8 cellular contexts compared by ENCODE assay signal in the genomic region with DNA sequence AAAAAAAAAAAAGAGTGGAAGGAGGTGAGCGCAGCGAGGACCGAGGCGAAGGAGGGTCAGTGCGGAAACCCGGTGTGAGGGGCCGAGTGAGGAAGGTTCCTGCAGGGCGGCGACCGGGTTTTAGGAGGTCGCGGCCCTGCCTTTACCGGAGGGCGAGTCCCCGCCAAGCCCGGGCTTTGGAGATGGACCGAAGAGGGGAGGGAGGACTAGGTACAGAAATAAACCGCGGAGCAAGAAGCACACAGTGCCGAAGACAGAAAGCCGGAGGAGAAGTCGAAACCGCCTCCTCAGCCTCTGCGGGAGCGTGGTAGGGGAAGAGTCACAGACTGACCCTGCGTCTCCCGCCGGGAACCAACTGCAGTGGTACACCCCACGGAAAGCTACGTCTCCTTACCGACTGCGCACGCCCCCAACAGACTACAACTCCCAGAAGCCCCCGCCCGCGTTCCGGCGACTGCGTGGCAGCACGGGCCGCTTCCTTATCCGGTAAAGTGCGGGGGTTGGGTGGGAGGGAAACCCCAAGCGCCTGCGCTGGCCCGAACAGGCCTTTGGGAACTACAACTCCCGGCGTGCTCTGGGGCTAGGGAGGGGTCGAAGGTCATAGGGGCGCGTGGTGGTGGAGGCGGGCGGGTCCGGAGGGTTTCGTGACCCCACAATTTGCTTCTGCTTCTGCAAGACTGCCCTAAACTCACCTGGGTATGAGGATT. TPM values are rescaled to one million over a fixed set of nuclear protein-coding genes. Genes with fewer than 3 reads are reported as not detected.
DNase-seq lines count a peak whose midpoint lies in the region; ATAC-seq and TF ChIP-seq lines count a peak whose summit lies in the region.

A gene (minus strand): TSS at position 365 of the 707 bp plus-strand sequence. CDS start 380 bp downstream, outside the sequence.

- no peaks in the 10 kb centered on the region for H3K27me3 ChIP-seq in smooth muscle cell (ENCODE audit: low read depth)

- peak within 1 kb of the TSS; percentile 45 for H3K9ac ChIP-seq in smooth muscle cell (ENCODE audit: low read depth)

- H3K36me3 ChIP-seq in smooth muscle cell (ENCODE audit: low read depth): no peaks in the 10 kb centered on the region

- peak; percentile 86 for DNase-seq in AG09309 (ENCODE audit: low read depth)
- DNase-seq in NCI-H226: peak; percentile 92
- peak; percentile 97 for DNase-seq in WTC11 (ENCODE audit: low spot score)
- peak; percentile 97 to 98 for DNase-seq in cardiac fibroblast (ENCODE audit: low read depth in 2 of 2)
- peak; percentile 90 to 92 (median 90) for DNase-seq in immature natural killer cell
- peak; percentile 89 for DNase-seq in smooth muscle cell (lab: John Stamatoyannopoulos, UW; ENCODE audit: unreplicated experiment)

- peaks cover 13% of the 10 kb centered on the region for H3K4me1 ChIP-seq in smooth muscle cell (ENCODE audit: low read depth)

- H2AFZ ChIP-seq in smooth muscle cell (ENCODE audit: low read depth): peak within 1 kb of the TSS; percentile 97

- H3F3A ChIP-seq in smooth muscle cell (ENCODE audit: low read depth): no peaks in the 10 kb centered on the region

- peak within 1 kb of the TSS; percentile 89 for H3K4me2 ChIP-seq in smooth muscle cell

- H3K36me3 Mint-ChIP-seq in WTC11: peaks cover 30% of the 10 kb centered on the region
- peaks cover 0 to 7% (median 6%) of the 10 kb centered on the region in 3 donors for H3K36me3 Mint-ChIP-seq in immature natural killer cell

- TF ChIP-seq CTCF in AG09309 (IDR thresholded peaks at IDR 0.05; ENCODE audit: control insufficient read depth, insufficient read depth, low read depth, low read length, missing control alignments) (no peak), WTC11 (IDR thresholded peaks at IDR 0.05) (no peak), cardiac fibroblast (IDR thresholded peaks at IDR 0.05; ENCODE audit: low read depth, low read length) (no peak), smooth muscle cell (IDR thresholded peaks at IDR 0.05; ENCODE audit: borderline replicate concordance, insufficient read depth, poor library complexity, severe bottlenecking) (no peak)

- no peaks in the 10 kb centered on the region for H3K9me3 ChIP-seq in smooth muscle cell (replicated peaks; ENCODE audit: low read depth)

- peak within 1 kb of the TSS; percentile 46 for H3K27ac ChIP-seq in smooth muscle cell (ENCODE audit: low read depth)

- H3K9me3 Mint-ChIP-seq in WTC11 (peaks cover 16% of the 10 kb centered on the region), immature natural killer cell (no peaks in the 10 kb centered on the region)

- H3K4me1 Mint-ChIP-seq in WTC11: peaks cover 23% of the 10 kb centered on the region
- peaks cover 23 to 24% of the 10 kb centered on the region in 2 donors for H3K4me1 Mint-ChIP-seq in immature natural killer cell

- ATAC-seq in GM19023 (IDR thresholded peaks at IDR 0.05; ENCODE audit: unreplicated experiment): peak; percentile 98
- peak; percentile 98 for ATAC-seq in HG03196 (IDR thresholded peaks at IDR 0.05; ENCODE audit: unreplicated experiment)
- peak; percentile 94 for ATAC-seq in WTC11

- H3K79me2 ChIP-seq in smooth muscle cell (ENCODE audit: low read depth): peaks cover 36% of the 10 kb centered on the region

- H3K4me3 Mint-ChIP-seq in WTC11 (peak within 1 kb of the TSS; percentile 88), immature natural killer cell (peak within 1 kb of the TSS; percentile 89 to 99 (median 95))

- POLR2A ChIA-PET in WTC11 (lab: Charles Lee): interaction anchor here (0.7 to 1.1 kb wide), 2 partner anchors 13 to 40 kb away, joined by 3 to 4 read pairs; no protein-coding TSS in a partner anchor

- WGBS in smooth muscle cell (ENCODE audit: low lambda C conversion rate): under 1% methylated on average over 46 of the region's 55 CpGs

- H3K27me3 Mint-ChIP-seq in WTC11 (ENCODE audit: low read depth): peaks cover 3% of the 10 kb centered on the region; the same call in 1 of the 2 replicates
- H3K27me3 Mint-ChIP-seq in immature natural killer cell (ENCODE audit: low read depth in 3 of 3): peaks cover 0 to 4% (median 4%) of the 10 kb centered on the region in 3 donors

- H4K20me1 ChIP-seq in smooth muscle cell (ENCODE audit: low read depth): peaks cover 10% of the 10 kb centered on the region

- peak within 1 kb of the TSS; percentile 92 for H3K27ac Mint-ChIP-seq in WTC11
- peak within 1 kb of the TSS; percentile 53 to 92 (median 89) for H3K27ac Mint-ChIP-seq in immature natural killer cell

- CTCF ChIA-PET in WTC11 (lab: Charles Lee): interaction anchor here (1.8 kb wide), 1 partner anchor 77 kb away, joined by 14 read pairs; a partner anchor contains a TSS

- H3K4me3 ChIP-seq in AG09309 (ENCODE audit: control insufficient read depth, low read depth, low read length) (peak within 1 kb of the TSS; percentile 68), cardiac fibroblast (replicated peaks in 1 of 2; ENCODE audit: low read depth in 2 of 2, low read length in 2 of 2) (peak within 1 kb of the TSS; percentile 88 to 94), smooth muscle cell (peak within 1 kb of the TSS; percentile 69)

TF ChIP-seq in WTC11, 78 proteins besides CTCF, POLR2A, EP300 and RAD21 (continues in another document):
- TF ChIP-seq, protein P1, sequence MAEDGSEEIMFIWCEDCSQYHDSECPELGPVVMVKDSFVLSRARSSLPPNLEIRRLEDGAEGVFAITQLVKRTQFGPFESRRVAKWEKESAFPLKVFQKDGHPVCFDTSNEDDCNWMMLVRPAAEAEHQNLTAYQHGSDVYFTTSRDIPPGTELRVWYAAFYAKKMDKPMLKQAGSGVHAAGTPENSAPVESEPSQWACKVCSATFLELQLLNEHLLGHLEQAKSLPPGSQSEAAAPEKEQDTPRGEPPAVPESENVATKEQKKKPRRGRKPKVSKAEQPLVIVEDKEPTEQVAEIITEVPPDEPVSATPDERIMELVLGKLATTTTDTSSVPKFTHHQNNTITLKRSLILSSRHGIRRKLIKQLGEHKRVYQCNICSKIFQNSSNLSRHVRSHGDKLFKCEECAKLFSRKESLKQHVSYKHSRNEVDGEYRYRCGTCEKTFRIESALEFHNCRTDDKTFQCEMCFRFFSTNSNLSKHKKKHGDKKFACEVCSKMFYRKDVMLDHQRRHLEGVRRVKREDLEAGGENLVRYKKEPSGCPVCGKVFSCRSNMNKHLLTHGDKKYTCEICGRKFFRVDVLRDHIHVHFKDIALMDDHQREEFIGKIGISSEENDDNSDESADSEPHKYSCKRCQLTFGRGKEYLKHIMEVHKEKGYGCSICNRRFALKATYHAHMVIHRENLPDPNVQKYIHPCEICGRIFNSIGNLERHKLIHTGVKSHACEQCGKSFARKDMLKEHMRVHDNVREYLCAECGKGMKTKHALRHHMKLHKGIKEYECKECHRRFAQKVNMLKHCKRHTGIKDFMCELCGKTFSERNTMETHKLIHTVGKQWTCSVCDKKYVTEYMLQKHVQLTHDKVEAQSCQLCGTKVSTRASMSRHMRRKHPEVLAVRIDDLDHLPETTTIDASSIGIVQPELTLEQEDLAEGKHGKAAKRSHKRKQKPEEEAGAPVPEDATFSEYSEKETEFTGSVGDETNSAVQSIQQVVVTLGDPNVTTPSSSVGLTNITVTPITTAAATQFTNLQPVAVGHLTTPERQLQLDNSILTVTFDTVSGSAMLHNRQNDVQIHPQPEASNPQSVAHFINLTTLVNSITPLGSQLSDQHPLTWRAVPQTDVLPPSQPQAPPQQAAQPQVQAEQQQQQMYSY (CRISPR knock-in tag; IDR thresholded peaks at IDR 0.05): peak; percentile 50; the same call in 1 of the 2 replicates
- TF ChIP-seq MYBL2 (CRISPR knock-in tag; IDR thresholded peaks at IDR 0.05) (peak; percentile 86), SMAD3 (CRISPR knock-in tag; IDR thresholded peaks at IDR 0.05; ENCODE audit: borderline replicate concordance) (no peak), RORB (CRISPR knock-in tag; IDR thresholded peaks at IDR 0.05) (no peak), OVOL2 (CRISPR knock-in tag; IDR thresholded peaks at IDR 0.05; ENCODE audit: borderline replicate concordance) (no peak)
- TF ChIP-seq, protein P2, sequence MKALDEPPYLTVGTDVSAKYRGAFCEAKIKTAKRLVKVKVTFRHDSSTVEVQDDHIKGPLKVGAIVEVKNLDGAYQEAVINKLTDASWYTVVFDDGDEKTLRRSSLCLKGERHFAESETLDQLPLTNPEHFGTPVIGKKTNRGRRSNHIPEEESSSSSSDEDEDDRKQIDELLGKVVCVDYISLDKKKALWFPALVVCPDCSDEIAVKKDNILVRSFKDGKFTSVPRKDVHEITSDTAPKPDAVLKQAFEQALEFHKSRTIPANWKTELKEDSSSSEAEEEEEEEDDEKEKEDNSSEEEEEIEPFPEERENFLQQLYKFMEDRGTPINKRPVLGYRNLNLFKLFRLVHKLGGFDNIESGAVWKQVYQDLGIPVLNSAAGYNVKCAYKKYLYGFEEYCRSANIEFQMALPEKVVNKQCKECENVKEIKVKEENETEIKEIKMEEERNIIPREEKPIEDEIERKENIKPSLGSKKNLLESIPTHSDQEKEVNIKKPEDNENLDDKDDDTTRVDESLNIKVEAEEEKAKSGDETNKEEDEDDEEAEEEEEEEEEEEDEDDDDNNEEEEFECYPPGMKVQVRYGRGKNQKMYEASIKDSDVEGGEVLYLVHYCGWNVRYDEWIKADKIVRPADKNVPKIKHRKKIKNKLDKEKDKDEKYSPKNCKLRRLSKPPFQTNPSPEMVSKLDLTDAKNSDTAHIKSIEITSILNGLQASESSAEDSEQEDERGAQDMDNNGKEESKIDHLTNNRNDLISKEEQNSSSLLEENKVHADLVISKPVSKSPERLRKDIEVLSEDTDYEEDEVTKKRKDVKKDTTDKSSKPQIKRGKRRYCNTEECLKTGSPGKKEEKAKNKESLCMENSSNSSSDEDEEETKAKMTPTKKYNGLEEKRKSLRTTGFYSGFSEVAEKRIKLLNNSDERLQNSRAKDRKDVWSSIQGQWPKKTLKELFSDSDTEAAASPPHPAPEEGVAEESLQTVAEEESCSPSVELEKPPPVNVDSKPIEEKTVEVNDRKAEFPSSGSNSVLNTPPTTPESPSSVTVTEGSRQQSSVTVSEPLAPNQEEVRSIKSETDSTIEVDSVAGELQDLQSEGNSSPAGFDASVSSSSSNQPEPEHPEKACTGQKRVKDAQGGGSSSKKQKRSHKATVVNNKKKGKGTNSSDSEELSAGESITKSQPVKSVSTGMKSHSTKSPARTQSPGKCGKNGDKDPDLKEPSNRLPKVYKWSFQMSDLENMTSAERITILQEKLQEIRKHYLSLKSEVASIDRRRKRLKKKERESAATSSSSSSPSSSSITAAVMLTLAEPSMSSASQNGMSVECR (CRISPR knock-in tag; IDR thresholded peaks at IDR 0.05; ENCODE audit: borderline replicate concordance): no peak
- TF ChIP-seq, protein P3, sequence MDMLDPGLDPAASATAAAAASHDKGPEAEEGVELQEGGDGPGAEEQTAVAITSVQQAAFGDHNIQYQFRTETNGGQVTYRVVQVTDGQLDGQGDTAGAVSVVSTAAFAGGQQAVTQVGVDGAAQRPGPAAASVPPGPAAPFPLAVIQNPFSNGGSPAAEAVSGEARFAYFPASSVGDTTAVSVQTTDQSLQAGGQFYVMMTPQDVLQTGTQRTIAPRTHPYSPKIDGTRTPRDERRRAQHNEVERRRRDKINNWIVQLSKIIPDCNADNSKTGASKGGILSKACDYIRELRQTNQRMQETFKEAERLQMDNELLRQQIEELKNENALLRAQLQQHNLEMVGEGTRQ (CRISPR knock-in tag; IDR thresholded peaks at IDR 0.05): peak; percentile 73

RNA-seq across cellular contexts. Expression of the gene that starts here (rescaled TPM):
- 30.1 to 32.8 TPM (median 30.2 TPM) in 3 replicates for total RNA-seq in WTC11 (2021)
- 1 to 10 TPM; 1.7 to 6.4 (median 5.4) TPM for polyA plus RNA-seq in immature natural killer cell
- total RNA-seq in smooth muscle cell: 11.1 and 14.7 TPM in 2 replicates
- polyA plus RNA-seq in smooth muscle cell: 4.5 and 6.5 TPM in 2 replicates

Comparison
In these comparisons a context has a peak if more than half of its experiments do, and no peak if none do; other contexts are left out.
1. Peak in every context shown above with its lines: DNase-seq, ATAC-seq, H3K4me3 ChIP-seq and H3K27ac ChIP-seq.